8 cellular contexts compared by ENCODE assay signal in genomic region chr5:81778642-81779041, GRCh38. TPM values are rescaled to one million over a fixed set of nuclear protein-coding genes. Genes with fewer than 3 reads are reported as not detected.
A peak's percentile ranks its signal among the peaks of the same experiment; 100 is the strongest.
DNase-seq lines count a peak whose midpoint lies in the region; TF ChIP-seq lines count a peak whose summit lies in the region.

No MANE protein-coding gene starts in this region.

- peak overlapping the region; percentile 68 for H3K4me3 ChIP-seq in GM23248
- H3K4me3 ChIP-seq in SU-DHL-6 (ENCODE audit: insufficient read depth, low read length, poor library complexity, severe bottlenecking), result peak overlapping the region; percentile 29
- H3K4me3 ChIP-seq in fibroblast of pulmonary artery (replicated peaks; ENCODE audit: low read depth, low read length), result peak overlapping the region; percentile 19
- H3K4me3 ChIP-seq in trophoblast cell (ENCODE audit: low read depth, low read length), result no peak overlapping the region

- H3K23ac ChIP-seq in trophoblast cell (ENCODE audit: low read length), result no peak overlapping the region

- H3K27me3 ChIP-seq in GM23248 (replicated peaks; ENCODE audit: insufficient read depth) (no peaks in the 10 kb centered on the region), SU-DHL-6 (ENCODE audit: low read length) (no peaks in the 10 kb centered on the region), trophoblast cell (ENCODE audit: insufficient read depth, low read length) (no peaks in the 10 kb centered on the region)

- H3K36me3 ChIP-seq in GM23248 (ENCODE audit: low read depth), result no peaks in the 10 kb centered on the region
- no peaks in the 10 kb centered on the region for H3K36me3 ChIP-seq in SU-DHL-6 (ENCODE audit: low read length)
- no peaks in the 10 kb centered on the region for H3K36me3 ChIP-seq in trophoblast cell (ENCODE audit: control insufficient read depth in 1 of 2, insufficient read depth in 2 of 2, low read length in 2 of 2)

- in situ Hi-C loops in GM23248 (cut with MboI), result no loop called here

- H3K18ac ChIP-seq in trophoblast cell (ENCODE audit: low read length), result no peak overlapping the region

- no peak overlapping the region for H3K4ac ChIP-seq in trophoblast cell (ENCODE audit: low read depth, low read length)

- H3K9me2 ChIP-seq in GM23248 (ENCODE audit: insufficient read depth), result no peaks in the 10 kb centered on the region
- no peaks in the 10 kb centered on the region for H3K9me2 ChIP-seq in SU-DHL-6 (replicated peaks; ENCODE audit: insufficient read depth, low read length)

- no peak overlapping the region for H2AK5ac ChIP-seq in trophoblast cell (ENCODE audit: low read length)

- H3K79me2 ChIP-seq in GM23248 (ENCODE audit: insufficient read depth) (no peaks in the 10 kb centered on the region), SU-DHL-6 (ENCODE audit: insufficient read depth, low read length) (no peaks in the 10 kb centered on the region), trophoblast cell (ENCODE audit: control insufficient read depth, insufficient read depth, low read length, poor library complexity) (no peaks in the 10 kb centered on the region)

- TF ChIP-seq CTCF in SU-DHL-6 (IDR thresholded peaks at IDR 0.05; ENCODE audit: insufficient read depth, low read length, poor library complexity, severe bottlenecking) (no peak), fibroblast of pulmonary artery (IDR thresholded peaks at IDR 0.05; ENCODE audit: low read length, missing control alignments) (no peak)

- WGBS in GM23248 (ENCODE audit: low coverage in 1 of 2, low lambda C conversion rate in 2 of 2, missing lambda C conversion rate in 2 of 2), 2 experiments, result 0 to 2% methylated on average over 3 of the region's 3 CpGs
- WGBS in trophoblast cell (ENCODE audit: extremely low coverage, insufficient coverage, insufficient read length), result no CpG with 5 or more reads among the region's 3 CpGs

- peaks cover 19% of the 10 kb centered on the region for H3F3A ChIP-seq in GM23248 (ENCODE audit: insufficient read depth)
- no peaks in the 10 kb centered on the region for H3F3A ChIP-seq in SU-DHL-6 (ENCODE audit: insufficient read depth)

- H3K9me3 ChIP-seq in GM23248 (ENCODE audit: low read depth) (no peaks in the 10 kb centered on the region), SU-DHL-6 (ENCODE audit: insufficient read depth, low read length) (no peaks in the 10 kb centered on the region), trophoblast cell (ENCODE audit: insufficient read depth, low read depth, low read length) (no peaks in the 10 kb centered on the region)

- no peaks in the 10 kb centered on the region for H3K79me1 ChIP-seq in trophoblast cell (ENCODE audit: low read length)

- H3K9ac ChIP-seq in GM23248 (peak overlapping the region; percentile 70), SU-DHL-6 (ENCODE audit: low read length) (0 out of 2 replicates have a peak overlapping the region, but pooled peaks have one; percentile 18), trophoblast cell (ENCODE audit: low read length) (no peak overlapping the region)

- no peak overlapping the region for H3K14ac ChIP-seq in trophoblast cell (ENCODE audit: low read length)

- H2BK12ac ChIP-seq in trophoblast cell (ENCODE audit: low read length), result no peak overlapping the region

- H2AFZ ChIP-seq in GM23248, result peak overlapping the region; percentile 97
- peak overlapping the region; percentile 83 for H2AFZ ChIP-seq in SU-DHL-6 (ENCODE audit: low read depth, low read length, severe bottlenecking)
- no peak overlapping the region for H2AFZ ChIP-seq in trophoblast cell (ENCODE audit: insufficient read depth, low read length, poor library complexity)

- no peak overlapping the region for H4K12ac ChIP-seq in trophoblast cell (ENCODE audit: low read depth, low read length)

- H3K4me2 ChIP-seq in GM23248 (ENCODE audit: unreplicated experiment), result peak overlapping the region; percentile 94
- peak overlapping the region; percentile 74 for H3K4me2 ChIP-seq in SU-DHL-6 (ENCODE audit: low read depth, low read length, poor library complexity, severe bottlenecking)
- H3K4me2 ChIP-seq in trophoblast cell (ENCODE audit: low read length), result no peak overlapping the region

- H3K27ac ChIP-seq in GM23248 (peak overlapping the region; percentile 68), SU-DHL-6 (ENCODE audit: low read depth, low read length) (no peak overlapping the region), trophoblast cell (ENCODE audit: low read depth, low read length) (no peak overlapping the region)

- H4K20me1 ChIP-seq in GM23248 (ENCODE audit: insufficient read depth) (no peaks in the 10 kb centered on the region), SU-DHL-6 (ENCODE audit: low read depth, low read length) (no peaks in the 10 kb centered on the region)

- H2BK120ac ChIP-seq in trophoblast cell (ENCODE audit: insufficient read depth, low read length, poor library complexity), result no peak overlapping the region

- H3K4me1 ChIP-seq in GM23248 (ENCODE audit: insufficient read depth) (peaks cover 25% of the 10 kb centered on the region), trophoblast cell (ENCODE audit: control insufficient read depth in 1 of 2, insufficient read depth in 2 of 2, low read length in 2 of 2) (no peaks in the 10 kb centered on the region)

- H4K8ac ChIP-seq in trophoblast cell (ENCODE audit: low read depth, low read length), result no peak overlapping the region

- no peak overlapping the region for H2BK5ac ChIP-seq in trophoblast cell (ENCODE audit: low read depth, low read length, poor library complexity)

- DNase-seq in GM23248 (peak; percentile 71), fibroblast of pulmonary artery (ENCODE audit: low read depth) (peak; percentile 37), renal cortical epithelial cell (ENCODE audit: low read depth) (peak; percentile 50), trophoblast cell (no peak), DMS79 treated with DMSO at 0.1 percent for 48 hours (lab: John Stamatoyannopoulos, UW) (no peak), NCI-H524 (lab: John Stamatoyannopoulos, UW) (no peak)
- DNase-seq in NK-92 treated with Interleukin-12 subunit alpha and Interleukin-12 subunit beta, amount 100 ng/mL, for 24 hours (lab: John Stamatoyannopoulos, UW), result no peak

- H4K91ac ChIP-seq in trophoblast cell (ENCODE audit: low read depth, low read length), result no peak overlapping the region

RNA-seq across cellular contexts. Expression of gene SSBP2, which starts 27.7 kb away (rescaled TPM):
- total RNA-seq in GM23248 (2014; rRNA removed; shearing (Covaris generic)), result 22.0 and 25.5 TPM in 2 replicates
- polyA plus RNA-seq in GM23248 (2016; fragmentation: Nextera tagmentation; extraction: Ambion mirVana), result 40.0 and 43.0 TPM in 2 replicates
- total RNA-seq in renal cortical epithelial cell, result 2.8 and 14.4 TPM in 2 replicates
- polyA plus RNA-seq in trophoblast cell (2013), result 10.6 and 10.9 TPM in 2 replicates

Comparison
In these comparisons a context has a peak if more than half of its experiments do, and no peak if none do; other contexts are left out.
1. DNase-seq: peak in GM23248 (single experiment), fibroblast of pulmonary artery (single experiment) and renal cortical epithelial cell (single experiment); none in trophoblast cell (0 of 2), DMS79 treated with DMSO at 0.1 percent for 48 hours (single experiment), NCI-H524 (0 of 2) and NK-92 treated with Interleukin-12 subunit alpha and Interleukin-12 subunit beta, amount 100 ng/mL, for 24 hours (single experiment).